In genomic region chr4:1046581-1047011, GRCh38 we compare ENCODE assay signal across 8 cellular contexts. TPM values are rescaled to one million over a fixed set of nuclear protein-coding genes. Genes with fewer than 3 reads are reported as not detected.
A peak's percentile ranks its signal among the peaks of the same experiment; 100 is the strongest.
DNase-seq lines count a peak whose midpoint lies in the region; ATAC-seq and TF ChIP-seq lines count a peak whose summit lies in the region.
"Not testable (repeated sequence)": the region's sequence is repeated elsewhere in the genome, so short reads cannot be mapped to it uniquely, and the experiment has no call there.

No MANE protein-coding gene starts in this region.

- H3K4me3 ChIP-seq in SK-N-MC (peak overlapping the region; percentile 45), breast epithelium (peak overlapping the region in 2 of 3 donors; percentile 31 to 53), lower lobe of right lung (peak overlapping the region; percentile 33), retinal pigment epithelial cell (ENCODE audit: low read length) (peak overlapping the region; percentile 12)

- DNase-seq in A172 (ENCODE audit: low spot score) (peak; percentile 52), GM04503 (ENCODE audit: low read depth) (peak; percentile 27), NCI-H1105 (lab: John Stamatoyannopoulos, UW) (peak; percentile 43), breast epithelium (ENCODE audit: low spot score in 2 of 2) (peak; percentile 68 to 87), foreskin melanocyte (peak; percentile 48), lower lobe of right lung (peak; percentile 62)
- DNase-seq in SK-N-MC (ENCODE audit: low read depth, low spot score); retinal pigment epithelial cell (ENCODE audit: low read depth): not testable (repeated sequence)

- H3K4me1 ChIP-seq in breast epithelium (peaks cover 6 to 32% of the 10 kb centered on the region in 2 donors), lower lobe of right lung (peaks cover 35% of the 10 kb centered on the region)

- not testable (repeated sequence) for H3K9ac ChIP-seq in SK-N-MC (ENCODE audit: insufficient read length)

- H3K36me3 ChIP-seq in SK-N-MC (ENCODE audit: insufficient read depth, low read length); breast epithelium; lower lobe of right lung: not testable (repeated sequence)

- peak; percentile 18 to 41 for ATAC-seq in lower lobe of right lung

- intact Hi-C loops in breast epithelium (cut with DNase I; ENCODE audit: low total_unique reads); lower lobe of right lung (cut with DNase I): not testable (repeated sequence)

- H3K9me3 ChIP-seq in SK-N-MC (ENCODE audit: low read depth, low read length); breast epithelium; lower lobe of right lung: not testable (repeated sequence)

- H3K27ac ChIP-seq in SK-N-MC: not testable (repeated sequence)
- H3K27ac ChIP-seq in breast epithelium (peak overlapping the region; percentile 48 to 87), lower lobe of right lung (peak overlapping the region; percentile 12)

- not testable (repeated sequence) for H3K27me3 ChIP-seq in breast epithelium
- peaks cover 37% of the 10 kb centered on the region for H3K27me3 ChIP-seq in lower lobe of right lung (ENCODE audit: low read depth)

- TF ChIP-seq CTCF in breast epithelium (IDR thresholded peaks at IDR 0.05); lower lobe of right lung (IDR thresholded peaks at IDR 0.05); retinal pigment epithelial cell (conservative IDR thresholded peaks at IDR 0.05; ENCODE audit: low read depth, low read length): not testable (repeated sequence)

- TF ChIP-seq POLR2A in breast epithelium (IDR thresholded peaks at IDR 0.05): not testable (repeated sequence)

RNA-seq across cellular contexts. Expression of gene FGFRL1, which starts 35.2 kb away (rescaled TPM):
- 85.0 and 102 TPM in 2 replicates for total RNA-seq in A172 (2014; rRNA removed; shearing (Covaris generic))
- total RNA-seq in breast epithelium: 10 to 100 TPM; 19.8 to 40.0 (median 22.9) TPM
- total RNA-seq in lower lobe of right lung: 23.4 TPM

RNA-seq across cellular contexts. Expression of gene SLC26A1, which starts 53.4 kb away (rescaled TPM):
- 0.41 TPM in 1 of 2 replicates, not detected in the other for total RNA-seq in A172 (2014; rRNA removed; shearing (Covaris generic))
- total RNA-seq in breast epithelium: under 1 TPM; 0.33 to 0.48 (median 0.44) TPM
- total RNA-seq in lower lobe of right lung: 1.0 TPM

RNA-seq across cellular contexts. Expression of gene IDUA, which starts 59.8 kb away (rescaled TPM):
- total RNA-seq in A172 (2014; rRNA removed; shearing (Covaris generic)): 14.1 and 16.1 TPM in 2 replicates
- 10 to 100 TPM; 16.3 to 32.8 (median 28.2) TPM for total RNA-seq in breast epithelium
- 46.0 TPM for total RNA-seq in lower lobe of right lung
